ENCODE assay signal across 9 cellular contexts in the genomic region with DNA sequence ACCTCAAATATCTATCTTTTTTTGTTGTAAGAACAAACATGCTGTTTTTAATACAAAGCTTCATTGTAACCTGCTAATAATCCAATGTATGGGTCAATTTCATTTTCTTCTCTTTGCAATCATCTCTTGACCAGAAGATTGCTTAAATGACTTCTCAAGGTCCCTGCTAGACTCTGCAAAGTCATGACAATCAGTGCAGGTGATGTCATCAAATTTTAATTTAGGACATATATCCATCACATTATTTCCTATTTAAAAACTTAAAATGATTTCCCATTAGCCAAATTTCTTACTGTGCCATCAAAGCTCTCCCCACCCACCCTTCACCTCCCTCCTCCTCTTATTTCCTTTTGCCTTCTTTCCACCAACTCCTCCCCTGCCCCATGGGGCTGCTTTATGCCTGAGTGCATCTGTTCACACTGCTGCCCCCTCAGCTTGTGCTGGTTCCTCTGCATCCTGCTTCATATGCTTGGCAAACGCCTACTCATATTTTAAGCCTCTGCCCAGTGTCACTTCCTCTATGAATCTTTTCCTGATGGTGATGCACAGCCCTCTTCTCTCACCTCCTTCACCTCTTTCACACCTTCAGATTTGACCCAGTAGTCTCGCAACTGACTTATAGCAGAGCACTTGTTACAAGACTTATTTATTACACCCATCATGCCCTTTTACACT. TPM values are rescaled to one million over a fixed set of nuclear protein-coding genes. Genes with fewer than 3 reads are reported as not detected.
DNase-seq lines count a peak whose midpoint lies in the region; ATAC-seq and TF ChIP-seq lines count a peak whose summit lies in the region.
"Had no signal": no experiment of that assay in that cellular context is flagged by ENCODE, and none has a peak within 500 bp of the region (broad histone marks: within the 10 kb centered on the region; RNA-seq: fewer than 3 reads in every experiment).

No MANE protein-coding gene starts in this region.

- no peaks in the 10 kb centered on the region for H3K4me1 ChIP-seq in prostate gland (replicated peaks)
- H3K4me1 ChIP-seq in adrenal gland (replicated peaks in 1 of 2): no peaks in the 10 kb centered on the region
- no peaks in the 10 kb centered on the region for H3K4me1 ChIP-seq in PC-9 (replicated peaks; ENCODE audit: insufficient read depth)

- H3K27ac ChIP-seq in SU-DHL-6 (ENCODE audit: low read depth, low read length): peak overlapping the region; percentile 81
- no peak overlapping the region for H3K27ac ChIP-seq in prostate gland
- H3K27ac ChIP-seq in adrenal gland: no peak overlapping the region
- no peak overlapping the region for H3K27ac ChIP-seq in PC-9
- H3K27ac ChIP-seq: C4-2B had no signal

- no peaks in the 10 kb centered on the region for H4K20me1 ChIP-seq in SU-DHL-6 (ENCODE audit: low read depth, low read length)
- no peaks in the 10 kb centered on the region for H4K20me1 ChIP-seq in PC-9 (ENCODE audit: insufficient read depth)

- WGBS in prostate gland: 65% methylated on average over 2 of the region's 2 CpGs
- WGBS in adrenal gland, 4 donors: 31 to 52% (median 47%) methylated on average over 2 of the region's 2 CpGs

- ATAC-seq in HG02884 (IDR thresholded peaks at IDR 0.05; ENCODE audit: unreplicated experiment): peak; percentile 43

- peaks cover 22% of the 10 kb centered on the region; the same call in 1 of the 2 replicates for H3F3A ChIP-seq in SU-DHL-6 (ENCODE audit: insufficient read depth)
- H3F3A ChIP-seq in PC-9 (ENCODE audit: insufficient read depth, low read depth): no peaks in the 10 kb centered on the region

- H3K9me2 ChIP-seq in SU-DHL-6 (replicated peaks; ENCODE audit: insufficient read depth, low read length) (no peaks in the 10 kb centered on the region), PC-9 (ENCODE audit: insufficient read depth) (no peaks in the 10 kb centered on the region)

- peak overlapping the region; percentile 41 for H3K4me2 ChIP-seq in SU-DHL-6 (ENCODE audit: low read depth, low read length, poor library complexity, severe bottlenecking)
- H3K4me2 ChIP-seq in PC-9: no peak overlapping the region

- no peak overlapping the region for H2AFZ ChIP-seq in SU-DHL-6 (ENCODE audit: low read depth, low read length, severe bottlenecking)
- no peak overlapping the region for H2AFZ ChIP-seq in PC-9

- no TSS peak for BruUV-seq in PC-9 (replicated peaks; lab: Mats Ljungman, UMichigan)

- DNase-seq in activated CD8-positive, alpha-beta memory T cell treated with anti-CD3 and anti-CD28 coated beads for 4 hours (ENCODE audit: low read depth in 2 of 2): peak; percentile 20 to 30
- DNase-seq in activated CD8-positive, alpha-beta memory T cell treated with anti-CD3 and anti-CD28 coated beads, Interleukin-2, amount 50 U/mL, for 48 hours: no peak
- peak; percentile 23 to 40 for DNase-seq in stimulated activated CD8-positive, alpha-beta memory T cell treated with anti-CD3 and anti-CD28 coated beads, Interleukin-15, amount 100 ng/mL, for 48 hours (ENCODE audit: low read depth in 2 of 2)
- DNase-seq in prostate gland (ENCODE audit: low spot score): no peak
- DNase-seq in adrenal gland: no peak
- DNase-seq in PC-9: no peak

- no peak for TF ChIP-seq CTCF in SU-DHL-6 (IDR thresholded peaks at IDR 0.05; ENCODE audit: insufficient read depth, low read length, poor library complexity, severe bottlenecking)
- no peak for TF ChIP-seq CTCF in prostate gland (IDR thresholded peaks at IDR 0.05)
- no peak for TF ChIP-seq CTCF in adrenal gland (IDR thresholded peaks at IDR 0.05)
- no peak for TF ChIP-seq CTCF in PC-9 (conservative IDR thresholded peaks at IDR 0.05)

- H3K79me2 ChIP-seq in SU-DHL-6 (ENCODE audit: insufficient read depth, low read length) (0 out of 2 replicates have a peak, but pooled peaks cover 5% of the 10 kb centered on the region), PC-9 (ENCODE audit: low read depth) (no peaks in the 10 kb centered on the region)

- H3K9ac ChIP-seq in SU-DHL-6 (ENCODE audit: low read length): peak overlapping the region; percentile 3

- no peaks in the 10 kb centered on the region for H3K9me3 ChIP-seq in SU-DHL-6 (ENCODE audit: insufficient read depth, low read length)
- H3K9me3 ChIP-seq in prostate gland: no peaks in the 10 kb centered on the region
- H3K9me3 ChIP-seq in adrenal gland (replicated peaks in 1 of 3): no peaks in the 10 kb centered on the region
- H3K9me3 ChIP-seq in PC-9 (ENCODE audit: insufficient read depth, low read depth): no peaks in the 10 kb centered on the region

- H3K27me3 ChIP-seq in SU-DHL-6 (ENCODE audit: low read length): no peaks in the 10 kb centered on the region
- H3K27me3 ChIP-seq in prostate gland (replicated peaks; ENCODE audit: insufficient read depth): no peaks in the 10 kb centered on the region
- no peaks in the 10 kb centered on the region for H3K27me3 ChIP-seq in adrenal gland
- H3K27me3 ChIP-seq in PC-9 (ENCODE audit: insufficient read depth, low read depth): peaks cover 21% of the 10 kb centered on the region

- H3K36me3 ChIP-seq in SU-DHL-6 (ENCODE audit: low read length): peaks cover 20% of the 10 kb centered on the region
- no peaks in the 10 kb centered on the region for H3K36me3 ChIP-seq in prostate gland
- H3K36me3 ChIP-seq in adrenal gland (replicated peaks in 1 of 2): no peaks in the 10 kb centered on the region
- no peaks in the 10 kb centered on the region for H3K36me3 ChIP-seq in PC-9 (ENCODE audit: low read depth)

- CTCF ChIA-PET in PC-9 (lab: Charles Lee): no interaction called here

- POLR2A ChIA-PET in PC-9 (lab: Charles Lee; ENCODE audit: unreplicated experiment): no interaction called here

- intact Hi-C loops in prostate gland (cut with DNase I) (no loop called here), adrenal gland (cut with DNase I) (no loop called here), PC-9 (cut with micrococcal nuclease; ENCODE audit: unreplicated experiment) (no loop called here)

- H3K4me3 ChIP-seq in SU-DHL-6 (ENCODE audit: insufficient read depth, low read length, poor library complexity, severe bottlenecking) (no peak overlapping the region), prostate gland (no peak overlapping the region), adrenal gland (no peak overlapping the region), PC-9 (no peak overlapping the region)

- TF ChIP-seq POLR2A in prostate gland (IDR thresholded peaks at IDR 0.05): no peak
- no peak for TF ChIP-seq POLR2A in adrenal gland (IDR thresholded peaks at IDR 0.05)

RNA-seq across cellular contexts. Expression of gene PLEK, which starts 20.3 kb away (rescaled TPM):
- total RNA-seq in prostate gland (1 to 10 TPM in 1 of 2 donors, under 1 TPM in 1; 0.59 to 2.1 TPM), adrenal gland (10 to 100 TPM in 6 of 8 donors, 1 to 10 TPM in 2; 5.1 to 29.4 (median 15.6) TPM), PC-9 (2021) (not detected in 2 replicates)
- 10 to 100 TPM in 1 of 3 donors, 1 to 10 TPM in 2; 5.2 to 12.2 (median 7.4) TPM for polyA plus RNA-seq in adrenal gland

Comparison
In these comparisons a context has a peak if more than half of its experiments do, and no peak if none do; other contexts are left out.
1. DNase-seq: peak in activated CD8-positive, alpha-beta memory T cell treated with anti-CD3 and anti-CD28 coated beads for 4 hours (2 of 2) and stimulated activated CD8-positive, alpha-beta memory T cell treated with anti-CD3 and anti-CD28 coated beads, Interleukin-15, amount 100 ng/mL, for 48 hours (2 of 2); none in activated CD8-positive, alpha-beta memory T cell treated with anti-CD3 and anti-CD28 coated beads, Interleukin-2, amount 50 U/mL, for 48 hours (single experiment), prostate gland (single experiment), adrenal gland (0 of 7) and PC-9 (0 of 2).